In the genomic region with DNA sequence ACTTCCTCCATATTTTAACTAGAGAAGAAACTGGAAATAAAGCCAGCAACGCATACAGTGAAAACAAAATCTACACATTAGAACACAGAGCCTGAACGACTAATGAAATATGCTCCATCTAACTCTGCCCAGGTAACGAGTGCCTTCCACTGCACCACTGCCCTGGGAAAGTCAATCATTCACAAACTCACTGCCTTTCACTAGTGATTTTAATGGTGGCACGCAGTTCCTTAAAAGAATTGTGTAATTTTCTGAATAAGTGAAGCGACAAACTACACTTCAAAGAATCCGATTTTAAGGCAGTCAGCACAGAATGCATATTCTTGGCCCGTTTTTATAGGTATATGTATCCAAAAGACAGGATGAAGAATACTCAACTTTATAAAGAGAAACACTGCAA, we compare ENCODE assay signal across 13 cellular contexts. TPM values are rescaled to one million over a fixed set of nuclear protein-coding genes. Genes with fewer than 3 reads are reported as not detected.
A peak's percentile ranks its signal among the peaks of the same experiment; 100 is the strongest.
DNase-seq lines count a peak whose midpoint lies in the region; ATAC-seq and TF ChIP-seq lines count a peak whose summit lies in the region.
"Had no signal": no experiment of that assay in that cellular context is flagged by ENCODE, and none has a peak within 500 bp of the region (broad histone marks: within the 10 kb centered on the region; RNA-seq: fewer than 3 reads in every experiment).

No MANE protein-coding gene starts in this region.

- H3K27ac Mint-ChIP-seq in WTC11, result peak overlapping the region; percentile 10; the same call in 1 of the 2 replicates
- peak overlapping the region; percentile 20 for H3K27ac Mint-ChIP-seq in stimulated activated naive B cell treated with anti-CD40 and anti-IgM and Interleukin-4, amounts not matched to agents 10 μg/mL and 1 μg/mL and 100 μg/mL, for 72 hours
- H3K27ac Mint-ChIP-seq: B cell; CD4-positive, alpha-beta memory T cell; HFFc6 had no signal

- H3K4me3 Mint-ChIP-seq in WTC11, result no peak overlapping the region
- H3K4me3 Mint-ChIP-seq in stimulated activated naive B cell treated with anti-CD40 and anti-IgM and Interleukin-4, amounts not matched to agents 10 μg/mL and 1 μg/mL and 100 μg/mL, for 72 hours, result no peak overlapping the region
- H3K4me3 Mint-ChIP-seq: B cell, HFFc6 had no signal

- H3K56ac ChIP-seq in mesendoderm (ENCODE audit: low read length), result no peak overlapping the region

- TF ChIP-seq CTCF in WTC11 (IDR thresholded peaks at IDR 0.05), result no peak
- TF ChIP-seq CTCF in GM13976 (IDR thresholded peaks at IDR 0.05; ENCODE audit: borderline replicate concordance, control extremely low read depth, extremely low read depth, insufficient read depth, missing control alignments), result no peak

- no peak overlapping the region for H2AK5ac ChIP-seq in mesendoderm (ENCODE audit: low read length)

- no peak overlapping the region for H2BK5ac ChIP-seq in mesendoderm (ENCODE audit: low read length)

- H3K79me2 ChIP-seq in mesendoderm (ENCODE audit: control insufficient read depth, insufficient read depth, low read length), result peaks cover 70% of the 10 kb centered on the region

- CTCF ChIA-PET in WTC11 (lab: Charles Lee), result no interaction called here

- H2BK15ac ChIP-seq in mesendoderm (replicated peaks; ENCODE audit: low read depth), result no peak overlapping the region

- H3K36me3 Mint-ChIP-seq in WTC11, result 0 out of 2 replicates have a peak, but pooled peaks cover 6% of the 10 kb centered on the region
- peaks cover 10 to 24% of the 10 kb centered on the region in 2 donors for H3K36me3 Mint-ChIP-seq in stimulated activated naive B cell treated with anti-CD40 and anti-IgM and Interleukin-4, amounts not matched to agents 10 μg/mL and 1 μg/mL and 100 μg/mL, for 72 hours

- H4K8ac ChIP-seq in mesendoderm (ENCODE audit: low read depth, low read length), result no peak overlapping the region

- peak overlapping the region; percentile 39 for H3K18ac ChIP-seq in mesendoderm (ENCODE audit: low read length)

- no peak overlapping the region for H3K27ac ChIP-seq in mesendoderm (ENCODE audit: low read depth, low read length)

- H3K4me1 ChIP-seq in mesendoderm (ENCODE audit: control insufficient read depth, low read depth, low read length), result peaks cover 2% of the 10 kb centered on the region

- no peak overlapping the region for H3K4me3 ChIP-seq in mesendoderm (ENCODE audit: low read length)

- H3K4ac ChIP-seq in mesendoderm (ENCODE audit: low read depth, low read length), result no peak overlapping the region

- no peak overlapping the region for H4K5ac ChIP-seq in mesendoderm (ENCODE audit: low read length)

- POLR2A ChIA-PET in WTC11 (lab: Charles Lee), result no interaction called here

- no peaks in the 10 kb centered on the region for H3K9me3 Mint-ChIP-seq in WTC11
- H3K9me3 Mint-ChIP-seq in stimulated activated naive B cell treated with anti-CD40 and anti-IgM and Interleukin-4, amounts not matched to agents 10 μg/mL and 1 μg/mL and 100 μg/mL, for 72 hours, result no peaks in the 10 kb centered on the region
- H3K9me3 Mint-ChIP-seq: CD4-positive, alpha-beta memory T cell; HFFc6 had no signal

- peaks cover 8% of the 10 kb centered on the region for H3K79me1 ChIP-seq in mesendoderm (ENCODE audit: low read length)

- no peaks in the 10 kb centered on the region for H3K27me3 ChIP-seq in mesendoderm (ENCODE audit: insufficient read depth, low read length, poor library complexity)

- no peak overlapping the region for H3K23ac ChIP-seq in mesendoderm (ENCODE audit: low read length)

- no peaks in the 10 kb centered on the region for H3K27me3 Mint-ChIP-seq in WTC11 (ENCODE audit: low read depth)
- H3K27me3 Mint-ChIP-seq in stimulated activated naive B cell treated with anti-CD40 and anti-IgM and Interleukin-4, amounts not matched to agents 10 μg/mL and 1 μg/mL and 100 μg/mL, for 72 hours, result no peaks in the 10 kb centered on the region
- H3K27me3 Mint-ChIP-seq: B cell; CD4-positive, alpha-beta memory T cell had no signal

- H3K9ac ChIP-seq in mesendoderm (ENCODE audit: low read length), result no peak overlapping the region

- H3K36me3 ChIP-seq in mesendoderm (ENCODE audit: control insufficient read depth, insufficient read depth, low read length), result no peaks in the 10 kb centered on the region

- no CpG with 5 or more reads among the region's 7 CpGs for WGBS in mesendoderm (ENCODE audit: extremely low coverage, insufficient coverage, low lambda C conversion rate)

- H3K4me1 Mint-ChIP-seq in WTC11, result peaks cover 47% of the 10 kb centered on the region
- peaks cover 28 to 64% of the 10 kb centered on the region in 2 donors for H3K4me1 Mint-ChIP-seq in stimulated activated naive B cell treated with anti-CD40 and anti-IgM and Interleukin-4, amounts not matched to agents 10 μg/mL and 1 μg/mL and 100 μg/mL, for 72 hours

- H2BK120ac ChIP-seq in mesendoderm (ENCODE audit: low read depth, low read length), result no peak overlapping the region

- no peak overlapping the region for H3K4me2 ChIP-seq in mesendoderm (ENCODE audit: low read length)

- in situ Hi-C loops in GM13976 (cut with MboI; ENCODE audit: low sequenced_read_pairs, unreplicated experiment), result no loop called here

- DNase-seq in CD1c-positive myeloid dendritic cell (ENCODE audit: extremely low spot score), result peak; percentile 37
- DNase-seq in WTC11 (ENCODE audit: low spot score), result no peak
- no peak for DNase-seq in mesendoderm
- no peak for DNase-seq in stimulated activated naive B cell treated with anti-CD40 and anti-IgM and Interleukin-4, amounts not matched to agents 10 μg/mL and 1 μg/mL and 100 μg/mL, for 72 hours
- no peak for DNase-seq in GM13976 (ENCODE audit: low spot score)
- no peak for DNase-seq in NCI-H1417 (lab: John Stamatoyannopoulos, UW)
- DNase-seq in GF-D8 (lab: John Stamatoyannopoulos, UW), result no peak
- DNase-seq: C1 segment of cervical spinal cord; CD4-positive, alpha-beta memory T cell; DMS79; HCEC 1CT; HFFc6 had no signal

- no peak for ATAC-seq in WTC11
- no peak for ATAC-seq in stimulated activated naive B cell treated with anti-CD40 and anti-IgM and Interleukin-4, amounts not matched to agents 10 μg/mL and 1 μg/mL and 100 μg/mL, for 72 hours (replicated peaks)

TF ChIP-seq in WTC11, 78 proteins besides CTCF, POLR2A, EP300 and RAD21:
- TF ChIP-seq TEAD4 (CRISPR knock-in tag; IDR thresholded peaks at IDR 0.05), result no peak

RNA-seq across cellular contexts. Expression of gene RYBP, which starts 14.2 kb away (rescaled TPM):
- total RNA-seq in WTC11 (2021), result 20.0 to 21.4 TPM (median 20.0 TPM) in 3 replicates
- 29.3 TPM for polyA plus RNA-seq in mesendoderm (2013, experiment 1 of 2)
- 29.8 TPM for polyA plus RNA-seq in mesendoderm (2013, experiment 2 of 2)
